8 cellular contexts compared by ENCODE assay signal in genomic region chr12:125186471-125187147, GRCh38. TPM values are rescaled to one million over a fixed set of nuclear protein-coding genes. Genes with fewer than 3 reads are reported as not detected.
DNase-seq lines count a peak whose midpoint lies in the region; ATAC-seq, FAIRE-seq and TF ChIP-seq lines count a peak whose summit lies in the region.

No MANE protein-coding gene starts in this region.

- POLR2A ChIA-PET in HepG2 (lab: Yijun Ruan, JAX): interaction anchor here (1.3 kb wide), 1 partner anchor 16 kb away, joined by 3 read pairs; no protein-coding TSS in a partner anchor

- CTCF ChIA-PET in HepG2 (lab: Yijun Ruan, JAX; ENCODE audit: low intra/inter-chr PET ratio, low total read pairs): no interaction called here

- BruUV-seq in HepG2 (replicated peaks; lab: Mats Ljungman, UMichigan): no TSS peak

- peaks cover 66% of the 10 kb centered on the region for H3K27me3 Mint-ChIP-seq in activated T-helper 2 cell treated with anti-CD3 and anti-CD28 coated beads, Interferon-gamma antibody, Interleukin-2, Interleukin-4, amounts not matched to agents 10 μg/mL and 5 μg/mL and 100 μg/mL, durations not matched to agents 14 hours and 24 hours and 36 hours (ENCODE audit: low read depth)

- in situ Hi-C loops in HepG2 (cut with HindIII; ENCODE audit: extremely low pct_ligation_motif_present, low pct_unique_long_range_greater_than_20kb): no loop called here

- no peaks in the 10 kb centered on the region for H3K4me1 ChIP-seq in HepG2 (ENCODE audit: insufficient read depth, low read length)

- H3K36me3 ChIP-seq in WERI-Rb-1 (no peaks in the 10 kb centered on the region), HepG2 (replicated peaks in 1 of 2; ENCODE audit: control insufficient read depth in 1 of 2, insufficient read depth in 2 of 2, low read length in 2 of 2) (no peaks in the 10 kb centered on the region)

- TF ChIP-seq EP300 in HepG2 (IDR thresholded peaks at IDR 0.05; ENCODE audit: low read depth in 2 of 2, low read length in 2 of 2) (no peak), HepG2 (CRISPR knock-in tag; IDR thresholded peaks at IDR 0.05; ENCODE audit: borderline replicate concordance) (no peak)

- no peak overlapping the region for H3K27ac Mint-ChIP-seq in activated T-helper 2 cell treated with anti-CD3 and anti-CD28 coated beads, Interferon-gamma antibody, Interleukin-2, Interleukin-4, amounts not matched to agents 10 μg/mL and 5 μg/mL and 100 μg/mL, durations not matched to agents 14 hours and 24 hours and 36 hours

- no peaks in the 10 kb centered on the region for H3K79me2 ChIP-seq in HepG2 (ENCODE audit: insufficient read depth, low read length)

- H3K4me3 ChIP-seq in WERI-Rb-1 (ENCODE audit: low read depth, low read length) (peak overlapping the region; percentile 41), HepG2 (replicated peaks in 1 of 3; ENCODE audit: insufficient read depth in 1 of 3, low read depth in 2 of 3, low read length in 3 of 3) (peak overlapping the region; percentile 9 to 50 (median 12); a peak in 2 of 6 replicates)

- H3K9me3 Mint-ChIP-seq in activated T-helper 2 cell treated with anti-CD3 and anti-CD28 coated beads, Interferon-gamma antibody, Interleukin-2, Interleukin-4, amounts not matched to agents 10 μg/mL and 5 μg/mL and 100 μg/mL, durations not matched to agents 14 hours and 24 hours and 36 hours: no peaks in the 10 kb centered on the region

- H3K9me3 ChIP-seq in WERI-Rb-1 (ENCODE audit: severe bottlenecking): no peaks in the 10 kb centered on the region
- no peaks in the 10 kb centered on the region for H3K9me3 ChIP-seq in HepG2 (ENCODE audit: low read length)

- H3K27me3 ChIP-seq in WERI-Rb-1 (ENCODE audit: insufficient read depth, low read depth, severe bottlenecking) (peaks cover 48% of the 10 kb centered on the region), HepG2 (ENCODE audit: control insufficient read depth in 1 of 2, insufficient read depth in 2 of 2, low read length in 2 of 2) (peaks cover 19 to 63% of the 10 kb centered on the region in 2 experiments)

- H3K4me1 Mint-ChIP-seq in activated T-helper 2 cell treated with anti-CD3 and anti-CD28 coated beads, Interferon-gamma antibody, Interleukin-2, Interleukin-4, amounts not matched to agents 10 μg/mL and 5 μg/mL and 100 μg/mL, durations not matched to agents 14 hours and 24 hours and 36 hours (ENCODE audit: low read depth): peaks cover 3% of the 10 kb centered on the region

- H3K4me3 Mint-ChIP-seq in activated T-helper 2 cell treated with anti-CD3 and anti-CD28 coated beads, Interferon-gamma antibody, Interleukin-2, Interleukin-4, amounts not matched to agents 10 μg/mL and 5 μg/mL and 100 μg/mL, durations not matched to agents 14 hours and 24 hours and 36 hours (ENCODE audit: low read depth): no peak overlapping the region

- DNase-seq in AG08396 (ENCODE audit: low spot score): peak; percentile 69
- DNase-seq in WERI-Rb-1: no peak
- DNase-seq in HepG2 (ENCODE audit: low spot score): no peak
- no peak for DNase-seq in activated naive CD4-positive, alpha-beta T cell (lab: John Stamatoyannopoulos, UW)
- DNase-seq in COLO829 (ENCODE audit: low spot score): no peak
- DNase-seq in activated T-helper 2 cell treated with anti-CD3 and anti-CD28 coated beads, Interferon-gamma antibody, Interleukin-2, Interleukin-4, amounts not matched to agents 10 μg/mL and 5 μg/mL and 100 μg/mL, durations not matched to agents 14 hours and 24 hours and 36 hours (ENCODE audit: low spot score): no peak

- intact Hi-C loops in HepG2 (cut with micrococcal nuclease; ENCODE audit: unreplicated experiment): loop anchor here (10.0 kb wide), 1 partner anchor 498 kb away; no protein-coding TSS in a partner anchor
- intact Hi-C loops in activated T-helper 2 cell treated with anti-CD3 and anti-CD28 coated beads, Interferon-gamma antibody, Interleukin-2, Interleukin-4, amounts not matched to agents 10 μg/mL and 5 μg/mL and 100 μg/mL, durations not matched to agents 14 hours and 24 hours and 36 hours (cut with micrococcal nuclease): no loop called here

- FAIRE-seq in HepG2 (lab: Jason Lieb, UNC): no peak

- no peaks in the 10 kb centered on the region for H4K20me1 ChIP-seq in HepG2 (ENCODE audit: insufficient read depth, low read length)

- no peak overlapping the region for H2AFZ ChIP-seq in HepG2 (ENCODE audit: low read length)

- H3K4me2 ChIP-seq in HepG2 (ENCODE audit: low read depth, low read length): peak overlapping the region; percentile 19; the same call in 1 of the 2 replicates

- H3K27ac ChIP-seq in WERI-Rb-1: no peak overlapping the region
- no peak overlapping the region for H3K27ac ChIP-seq in HepG2 (ENCODE audit: extremely low read length, insufficient read depth, low read length)

- no peak for TF ChIP-seq CTCF in WERI-Rb-1 (IDR thresholded peaks at IDR 0.05; ENCODE audit: low read depth, low read length)
- no peak for TF ChIP-seq CTCF in HepG2 (CRISPR knock-in tag; IDR thresholded peaks at IDR 0.05)

- no peak for TF ChIP-seq RAD21 in HepG2 (CRISPR knock-in tag; IDR thresholded peaks at IDR 0.05)

- no peaks in the 10 kb centered on the region for H3K36me3 Mint-ChIP-seq in activated T-helper 2 cell treated with anti-CD3 and anti-CD28 coated beads, Interferon-gamma antibody, Interleukin-2, Interleukin-4, amounts not matched to agents 10 μg/mL and 5 μg/mL and 100 μg/mL, durations not matched to agents 14 hours and 24 hours and 36 hours (ENCODE audit: low read depth)

- WGBS in HepG2 (ENCODE audit: low lambda C conversion rate): 3% methylated on average over 6 of the region's 90 CpGs

- TF ChIP-seq POLR2A in HepG2 (IDR thresholded peaks at IDR 0.05; ENCODE audit: insufficient read depth in 1 of 2, low read depth in 2 of 2, low read length in 2 of 2): no peak

- ATAC-seq in GM21390 (IDR thresholded peaks at IDR 0.05; ENCODE audit: unreplicated experiment) (peak; percentile 11), HepG2 (no peak), GM18519 (IDR thresholded peaks at IDR 0.05; ENCODE audit: low FRiP score, unreplicated experiment) (no peak)

- no peak overlapping the region for H3K9ac ChIP-seq in HepG2 (ENCODE audit: insufficient read depth, low read depth, low read length)

TF ChIP-seq in HepG2, 621 proteins besides CTCF, POLR2A, EP300 and RAD21 (continues in another document):
- TF ChIP-seq PRDM4 (CRISPR knock-in tag; IDR thresholded peaks at IDR 0.05; ENCODE audit: borderline replicate concordance): no peak

RNA-seq across cellular contexts. Expression of gene TMEM132B, which starts 0.4 kb away (rescaled TPM):
- 0.01 and 0.02 TPM in 2 replicates for total RNA-seq in HepG2 (2016; rRNA removed; fragmentation: Illumina TruSeq; extraction: Trizol)
- total RNA-seq in HepG2 (2016; cell fraction: cytosol; rRNA removed; fragmentation: Illumina TruSeq; extraction: Trizol; ENCODE audit: low read depth): not detected in 2 replicates
- total RNA-seq in HepG2 (2016; cell fraction: insoluble cytoplasmic fraction; rRNA removed; fragmentation: Illumina TruSeq; extraction: Trizol): 0.11 TPM in 1 of 2 replicates, not detected in the other
- 0.14 TPM in 1 of 2 replicates, not detected in the other for total RNA-seq in HepG2 (2016; cell fraction: membrane; rRNA removed; fragmentation: Illumina TruSeq; extraction: Trizol)
- total RNA-seq in HepG2 (2016; cell fraction: nucleus; rRNA removed; fragmentation: Illumina TruSeq; extraction: Trizol): 0.34 and 0.85 TPM in 2 replicates
- 0.03 TPM in 1 of 2 replicates, not detected in the other for polyA plus RNA-seq in HepG2 (2011; rRNA removed)
- 0.01 and 0.03 TPM in 2 replicates for polyA plus RNA-seq in HepG2 (2011; cell fraction: cytosol; rRNA removed)
- polyA plus RNA-seq in HepG2 (2011; cell fraction: nucleus; rRNA removed): 0.05 and 0.19 TPM in 2 replicates
- polyA plus RNA-seq in HepG2 (2012): 0.04 and 0.12 TPM in 2 replicates
- polyA plus RNA-seq in HepG2 (2016; cell fraction: cytosol; fragmentation: Illumina TruSeq; extraction: Trizol; ENCODE audit: low read depth): not detected in 2 replicates
- not detected in 2 replicates for polyA plus RNA-seq in HepG2 (2016; cell fraction: insoluble cytoplasmic fraction; fragmentation: Illumina TruSeq; extraction: Trizol; ENCODE audit: low read depth)
- not detected in 2 replicates for polyA plus RNA-seq in HepG2 (2016; cell fraction: membrane; fragmentation: Illumina TruSeq; extraction: Trizol; ENCODE audit: low read depth)
- 0.12 TPM in 1 of 2 replicates, not detected in the other for polyA plus RNA-seq in HepG2 (2016; cell fraction: nucleus; fragmentation: Illumina TruSeq; extraction: Trizol; ENCODE audit: insufficient read depth, low read depth)
- polyA minus RNA-seq in HepG2 (2011; rRNA and poly(A)+ RNA removed; ENCODE audit: low replicate concordance): 0.36 TPM in 1 of 2 replicates, not detected in the other
- polyA minus RNA-seq in HepG2 (2011; cell fraction: cytosol; rRNA and poly(A)+ RNA removed): not detected in 2 replicates
- polyA minus RNA-seq in HepG2 (2011; cell fraction: nucleus; rRNA and poly(A)+ RNA removed): 0.13 and 0.25 TPM in 2 replicates
- not detected in 2 replicates for total RNA-seq in activated T-helper 2 cell treated with anti-CD3 and anti-CD28 coated beads, Interferon-gamma antibody, Interleukin-2, Interleukin-4, amounts not matched to agents 10 μg/mL and 5 μg/mL and 100 μg/mL, durations not matched to agents 14 hours and 24 hours and 36 hours
